Comparison of ENCODE assay signal across 8 cellular contexts in genomic region chr15:69729167-69729748, GRCh38.
DNase-seq lines count a peak whose midpoint lies in the region; ATAC-seq, FAIRE-seq and TF ChIP-seq lines count a peak whose summit lies in the region.

No MANE protein-coding gene starts in this region.

- POLR2A ChIA-PET in CD8-positive, alpha-beta T cell (lab: Charles Lee): interaction anchor here (1.2 kb wide), 2 partner anchors 15 to 369 kb away, joined by 3 to 5 read pairs; partner anchors contain the start of gene TLE3
- POLR2A ChIA-PET in H1 (lab: Charles Lee; ENCODE audit: partially characterized antibody): no interaction called here

- TF ChIP-seq RAD21 in H1 (IDR thresholded peaks at IDR 0.05 in 1 of 2, conservative IDR thresholded peaks at IDR 0.05 in 1 of 2; ENCODE audit: low read depth in 2 of 2, low read length in 2 of 2): peak; percentile 79 to 81

- H3K36me3 ChIP-seq in CD8-positive, alpha-beta T cell (ENCODE audit: insufficient read depth, low read length): no peaks in the 10 kb centered on the region
- H3K36me3 ChIP-seq in H1 (ENCODE audit: control insufficient read depth in 2 of 4, insufficient read depth in 4 of 4, low read length in 3 of 4): no peaks in the 10 kb centered on the region; a peak in 1 of 8 replicates
- H3K36me3 ChIP-seq in parathyroid adenoma (ENCODE audit: control insufficient read depth, insufficient read depth, low read length): no peaks in the 10 kb centered on the region
- no peaks in the 10 kb centered on the region for H3K36me3 ChIP-seq in MG63

- 56% methylated on average over 8 of the region's 9 CpGs; no CpG with 5 or more reads in 1 of the 2 experiments for WGBS in H1 (ENCODE audit: extremely low coverage in 1 of 2, insufficient coverage in 1 of 2, insufficient read length in 1 of 2, insufficient replicate concordance in 2 of 2, low coverage in 1 of 2, low lambda C conversion rate in 2 of 2, missing lambda C conversion rate in 1 of 2), 2 experiments

- H3K9me3 ChIP-seq in CD8-positive, alpha-beta T cell (ENCODE audit: low read length): no peaks in the 10 kb centered on the region
- H3K9me3 ChIP-seq in H1 (ENCODE audit: insufficient read depth in 2 of 2, low read depth in 1 of 2, low read length in 1 of 2) (no peaks in the 10 kb centered on the region), parathyroid adenoma (ENCODE audit: control insufficient read depth, low read length) (no peaks in the 10 kb centered on the region), MG63 (no peaks in the 10 kb centered on the region)

- H3K36me3 Mint-ChIP-seq in CD8-positive, alpha-beta T cell: no peaks in the 10 kb centered on the region

- H2BK120ac ChIP-seq in H1 (replicated peaks; ENCODE audit: low read depth, low read length): no peak overlapping the region

- H3K14ac ChIP-seq in H1 (ENCODE audit: insufficient read length): no peak overlapping the region

- no peak overlapping the region for H2BK15ac ChIP-seq in H1 (ENCODE audit: low read length)

- H2AK5ac ChIP-seq in H1 (ENCODE audit: low read depth, low read length): no peak overlapping the region

- no peaks in the 10 kb centered on the region for H3K23me2 ChIP-seq in H1 (ENCODE audit: low read depth, low read length)

- H3K27me3 ChIP-seq in CD8-positive, alpha-beta T cell (ENCODE audit: insufficient read depth, low read length): no peaks in the 10 kb centered on the region
- H3K27me3 ChIP-seq in H1 (replicated peaks in 1 of 4; ENCODE audit: control insufficient read depth in 3 of 4, extremely low read depth in 1 of 4, insufficient read depth in 3 of 4, low read length in 3 of 4): no peaks in the 10 kb centered on the region
- no peaks in the 10 kb centered on the region for H3K27me3 ChIP-seq in parathyroid adenoma (ENCODE audit: control insufficient read depth, insufficient read depth, low read length)
- H3K27me3 ChIP-seq in MG63: no peaks in the 10 kb centered on the region

- no peaks in the 10 kb centered on the region for H4K20me1 ChIP-seq in H1 (replicated peaks in 1 of 2; ENCODE audit: control insufficient read depth in 1 of 2, insufficient read depth in 2 of 2, low read length in 2 of 2)

- H3K4me3 Mint-ChIP-seq in CD8-positive, alpha-beta T cell: no peak overlapping the region

- H3K9me3 Mint-ChIP-seq in CD8-positive, alpha-beta T cell: no peaks in the 10 kb centered on the region

- H2AFZ ChIP-seq in H1 (ENCODE audit: low read length) (no peak overlapping the region), parathyroid adenoma (no peak overlapping the region)

- CTCF ChIA-PET in CD8-positive, alpha-beta T cell (lab: Charles Lee): interaction anchor here (0.6 to 3.0 kb wide), 41 partner anchors 10 to 1015 kb away, joined by 3 to 14 read pairs (median 3); partner anchors contain the start of gene TLE3
- CTCF ChIA-PET in H1 (lab: Charles Lee; ENCODE audit: partially characterized antibody): interaction anchor here (0.6 to 2.1 kb wide), 24 partner anchors 9 to 817 kb away, joined by 3 to 11 read pairs (median 3); no protein-coding TSS in a partner anchor

- no peak overlapping the region for H2BK5ac ChIP-seq in H1 (ENCODE audit: low read depth, low read length)

- intact Hi-C loops in CD8-positive, alpha-beta T cell (cut with DNase I, micrococcal nuclease): loop anchor here (1.0 to 10.0 kb wide), 7 partner anchors 30 to 766 kb away; no protein-coding TSS in a partner anchor

- H3K4me3 ChIP-seq in CD8-positive, alpha-beta T cell (ENCODE audit: low read depth, low read length): no peak overlapping the region
- H3K4me3 ChIP-seq in H1 (ENCODE audit: extremely low read depth in 1 of 4, insufficient read depth in 2 of 4, low read depth in 3 of 4, low read length in 4 of 4) (no peak overlapping the region), parathyroid adenoma (ENCODE audit: low read depth, low read length) (no peak overlapping the region), MG63 (no peak overlapping the region)

- H3K79me1 ChIP-seq in H1 (ENCODE audit: low read depth, low read length): no peaks in the 10 kb centered on the region

- H3K56ac ChIP-seq in H1 (replicated peaks; ENCODE audit: insufficient read length, low read depth, low read length): no peak overlapping the region

- peak; percentile 81 for TF ChIP-seq CTCF in CD8-positive, alpha-beta T cell (IDR thresholded peaks at IDR 0.05)
- TF ChIP-seq CTCF in H1 (IDR thresholded peaks at IDR 0.05; ENCODE audit: control extremely low read depth in 1 of 3, insufficient read depth in 1 of 3, low read depth in 1 of 3, low read length in 3 of 3) (peak; percentile 67 to 76 (median 67)), parathyroid adenoma (IDR thresholded peaks at IDR 0.05) (peak; percentile 42)

- no peak overlapping the region for H3K4me2 ChIP-seq in H1 (ENCODE audit: insufficient read depth in 1 of 2, low read depth in 2 of 2, low read length in 2 of 2)
- H3K4me2 ChIP-seq in parathyroid adenoma (ENCODE audit: low read length): no peak overlapping the region

- H4K8ac ChIP-seq in H1 (ENCODE audit: extremely low read depth, insufficient read depth, low read length): no peak overlapping the region

- H3K27ac ChIP-seq in CD8-positive, alpha-beta T cell (ENCODE audit: low read depth, low read length): no peak overlapping the region
- H3K27ac ChIP-seq in H1 (ENCODE audit: low read depth, low read length): no peak overlapping the region
- no peak overlapping the region for H3K27ac ChIP-seq in parathyroid adenoma

- FAIRE-seq in H1 (lab: Jason Lieb, UNC): peak; percentile 85

- H2BK12ac ChIP-seq in H1 (ENCODE audit: low read depth, low read length): no peak overlapping the region

- H3K4me1 Mint-ChIP-seq in CD8-positive, alpha-beta T cell (ENCODE audit: low read depth): peaks cover 20% of the 10 kb centered on the region

- no peak overlapping the region for H4K5ac ChIP-seq in H1 (ENCODE audit: insufficient read length, low read depth, low read length)

- H4K91ac ChIP-seq in H1 (replicated peaks; ENCODE audit: insufficient read length, low read length): no peak overlapping the region

- H3K79me2 ChIP-seq in H1 (ENCODE audit: control insufficient read depth in 1 of 2, insufficient read depth in 2 of 2, low read length in 2 of 2) (no peaks in the 10 kb centered on the region), parathyroid adenoma (no peaks in the 10 kb centered on the region)

- ATAC-seq in CD8-positive, alpha-beta T cell: peak; percentile 62
- no peak for ATAC-seq in GM21825 (IDR thresholded peaks at IDR 0.05; ENCODE audit: unreplicated experiment)

- no peak for TF ChIP-seq EP300 in H1 (IDR thresholded peaks at IDR 0.05; ENCODE audit: borderline replicate concordance in 1 of 2, low read depth in 2 of 2, low read length in 2 of 2)

- no peak overlapping the region for H3K23ac ChIP-seq in H1 (ENCODE audit: insufficient read length)

- DNase-seq in CD8-positive, alpha-beta T cell: peak; percentile 56 to 86 (median 78)
- DNase-seq in KG1 (lab: John Stamatoyannopoulos, UW): peak; percentile 25
- DNase-seq in activated CD4-positive, alpha-beta T cell treated with anti-CD3 and anti-CD28 coated beads, Interleukin-2, amount 50 U/mL, for 4 hours: peak; percentile 76 to 84
- DNase-seq in H1 (ENCODE audit: low read depth in 1 of 2, low spot score in 2 of 2): peak in 1 of 2 experiments; percentile 88
- DNase-seq in MG63: no peak
- DNase-seq in NCI-H345 treated with DMSO at 0.1 percent for 48 hours (lab: John Stamatoyannopoulos, UW; ENCODE audit: unreplicated experiment): no peak

- H3K27ac Mint-ChIP-seq in CD8-positive, alpha-beta T cell: no peak overlapping the region

- no peak overlapping the region for H3K4ac ChIP-seq in H1 (replicated peaks; ENCODE audit: insufficient read length, low read depth, low read length)

- H2BK20ac ChIP-seq in H1 (ENCODE audit: low read length): no peak overlapping the region

- TF ChIP-seq POLR2A in H1 (IDR thresholded peaks at IDR 0.05; ENCODE audit: control extremely low read depth in 1 of 2, low read depth in 2 of 2, low read length in 2 of 2): no peak

- H3K27me3 Mint-ChIP-seq in CD8-positive, alpha-beta T cell (ENCODE audit: low read depth): no peaks in the 10 kb centered on the region

- H3K18ac ChIP-seq in H1 (ENCODE audit: extremely low read depth, low read length): no peak overlapping the region

- peaks cover 12% of the 10 kb centered on the region for H3K4me1 ChIP-seq in CD8-positive, alpha-beta T cell (ENCODE audit: insufficient read depth, low read length)
- H3K4me1 ChIP-seq in H1 (replicated peaks in 1 of 4; ENCODE audit: control insufficient read depth in 3 of 4, insufficient read depth in 4 of 4, low read length in 3 of 4) (peaks cover 2 to 12% (median 7%) of the 10 kb centered on the region in 4 experiments; a peak in 6 of 7 replicates), parathyroid adenoma (no peaks in the 10 kb centered on the region)

- no peak overlapping the region for H3K9ac ChIP-seq in H1 (replicated peaks in 1 of 4; ENCODE audit: extremely low read depth in 1 of 4, low read depth in 3 of 4, low read length in 3 of 4)
- no peak overlapping the region for H3K9ac ChIP-seq in parathyroid adenoma

TF ChIP-seq in H1, 55 proteins besides CTCF, POLR2A, EP300 and RAD21 (continues in another document):
- TF ChIP-seq RNF2 (IDR thresholded peaks at IDR 0.05; ENCODE audit: borderline replicate concordance, low read depth, low read length, missing control alignments, poor library complexity, severe bottlenecking): no peak
- no peak for TF ChIP-seq SAP30 (IDR thresholded peaks at IDR 0.05; ENCODE audit: insufficient read depth, insufficient replicate concordance, low read length)
- no peak for TF ChIP-seq HDAC6 (IDR thresholded peaks at IDR 0.05; ENCODE audit: low read depth, low read length)
- no peak for TF ChIP-seq RXRA (IDR thresholded peaks at IDR 0.05; ENCODE audit: insufficient read depth, low read depth, low read length)
- no peak for TF ChIP-seq ATF3 (IDR thresholded peaks at IDR 0.05; ENCODE audit: insufficient read depth, low read depth, low read length)
- TF ChIP-seq NRF1 (IDR thresholded peaks at IDR 0.05; ENCODE audit: low read depth, low read length): no peak
- TF ChIP-seq BCL11A (IDR thresholded peaks at IDR 0.05; ENCODE audit: low read depth in 2 of 2, low read length in 2 of 2): no peak
- no peak for TF ChIP-seq POU5F1 (IDR thresholded peaks at IDR 0.05; ENCODE audit: low read depth, low read length)
- TF ChIP-seq CTBP2 (IDR thresholded peaks at IDR 0.05; ENCODE audit: borderline replicate concordance, insufficient read depth, insufficient read length, low read length): no peak
- no peak for TF ChIP-seq ASH2L (IDR thresholded peaks at IDR 0.05; ENCODE audit: low read length)
- no peak for TF ChIP-seq PHF8 (conservative IDR thresholded peaks at IDR 0.05; ENCODE audit: low read depth, low read length)
- no peak for TF ChIP-seq TEAD4 (IDR thresholded peaks at IDR 0.05; ENCODE audit: low read depth, low read length)
- no peak for TF ChIP-seq SIRT6 (IDR thresholded peaks at IDR 0.05; ENCODE audit: low read length)
- TF ChIP-seq KDM4A (IDR thresholded peaks at IDR 0.05; ENCODE audit: low read depth, low read length, severe bottlenecking): no peak
- TF ChIP-seq GABPA (IDR thresholded peaks at IDR 0.05; ENCODE audit: borderline replicate concordance, insufficient read depth, low read length): no peak

Comparison
In these comparisons a context has a peak if more than half of its experiments do, and no peak if none do; other contexts are left out.
1. DNase-seq: peak in CD8-positive, alpha-beta T cell (7 of 7), KG1 (single experiment) and activated CD4-positive, alpha-beta T cell treated with anti-CD3 and anti-CD28 coated beads, Interleukin-2, amount 50 U/mL, for 4 hours (2 of 2); none in MG63 (single experiment) and NCI-H345 treated with DMSO at 0.1 percent for 48 hours (single experiment).
2. Peak in every context shown above with its lines, with median percentiles within 50 percentile points of each other: CTCF ChIP-seq.